9 cellular contexts compared by ENCODE assay signal in the genomic region with DNA sequence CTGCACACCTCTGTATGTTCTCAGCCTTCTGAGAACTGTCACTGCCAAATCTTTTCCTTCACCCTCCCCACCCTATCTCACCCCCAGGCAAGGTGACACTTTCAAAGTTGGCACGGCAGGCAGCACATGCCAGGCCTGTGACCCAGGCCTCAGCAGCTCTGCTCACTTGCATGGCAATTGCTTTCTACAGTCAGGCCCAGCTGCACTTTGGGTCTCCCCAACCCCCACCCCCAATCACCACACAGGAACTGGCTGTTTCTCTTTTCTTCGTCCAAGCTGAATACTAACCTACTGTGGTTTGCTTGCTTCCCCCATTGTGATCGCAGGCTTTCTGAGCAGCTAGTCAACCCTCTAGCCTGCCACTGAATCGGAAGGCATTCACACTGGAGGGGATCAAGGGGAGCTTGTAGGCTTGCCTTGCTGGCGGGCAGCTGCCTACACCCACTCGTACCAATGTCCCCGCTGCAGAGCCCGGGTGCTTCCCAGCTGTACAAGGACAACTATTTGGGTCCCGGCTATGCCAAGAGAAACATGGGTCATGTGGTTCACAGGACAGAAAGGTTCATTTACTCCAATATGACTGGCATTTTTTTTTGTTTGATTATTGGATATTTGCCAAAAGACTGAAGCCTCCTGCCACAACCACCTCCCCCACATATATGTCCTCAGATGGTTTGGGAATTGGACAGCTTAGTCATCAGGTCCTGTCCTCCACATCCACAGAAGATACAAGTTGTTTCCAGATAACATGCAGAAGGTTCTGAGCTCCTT.
DNase-seq lines count a peak whose midpoint lies in the region; ATAC-seq, FAIRE-seq and TF ChIP-seq lines count a peak whose summit lies in the region.
"Had no signal": no experiment of that assay in that cellular context is flagged by ENCODE, and none has a peak within 500 bp of the region (broad histone marks: within the 10 kb centered on the region; RNA-seq: fewer than 3 reads in every experiment).

No MANE protein-coding gene starts in this region.

- DNase-seq in EH (ENCODE audit: low read depth) (peak; percentile 65), KBM-7 (peak; percentile 91), erythroblast (lab: John Stamatoyannopoulos, UW) (peak; percentile 20 to 33), superior temporal gyrus (ENCODE audit: extremely low spot score) (peak; percentile 7), OCI-M2 (lab: John Stamatoyannopoulos, UW; ENCODE audit: unreplicated experiment) (no peak), H54 (ENCODE audit: insufficient read length, low spot score) (no peak), islet precursor cell (no peak)

- FAIRE-seq in H54 (lab: Jason Lieb, UNC): no peak
- FAIRE-seq: endometrium had no signal

- ATAC-seq in GM21360 (IDR thresholded peaks at IDR 0.05; ENCODE audit: unreplicated experiment): peak; percentile 55

- TF ChIP-seq POLR2A in erythroblast (IDR thresholded peaks at IDR 0.05; ENCODE audit: low read length): no peak
- TF ChIP-seq POLR2A in H54 (IDR thresholded peaks at IDR 0.05; ENCODE audit: low read depth, low read length): no peak

- in situ Hi-C loops in KBM-7 (cut with MboI; ENCODE audit: low pct_unique_long_range_greater_than_20kb, low sequenced_read_pairs): no loop called here

Comparison
In these comparisons a context has a peak if more than half of its experiments do, and no peak if none do; other contexts are left out.
1. DNase-seq: peak in EH (single experiment), KBM-7 (single experiment), erythroblast (2 of 2) and superior temporal gyrus (single experiment); none in OCI-M2 (single experiment), H54 (single experiment) and islet precursor cell (single experiment).